In genomic region chr12:6550294-6551062, GRCh38 we compare ENCODE assay signal across 1 cellular context.
TF ChIP-seq lines count a peak whose summit lies in the region.

No MANE protein-coding gene starts in this region.

TF ChIP-seq in IMR-90, 13 proteins besides CTCF, POLR2A, EP300 and RAD21:
- TF ChIP-seq USF2 (IDR thresholded peaks at IDR 0.05; ENCODE audit: low read depth, low read length): no peak
- TF ChIP-seq CEBPB (IDR thresholded peaks at IDR 0.05; ENCODE audit: low read depth, low read length): peak; percentile 57
